Comparison of ENCODE assay signal across 8 cellular contexts in genomic region chr1:149395802-149396201, GRCh38.
DNase-seq lines count a peak whose midpoint lies in the region; FAIRE-seq and TF ChIP-seq lines count a peak whose summit lies in the region.
"Not testable (repeated sequence)": the region's sequence is repeated elsewhere in the genome, so short reads cannot be mapped to it uniquely, and the experiment has no call there.

No MANE protein-coding gene starts in this region.

- DNase-seq in SK-MEL-5 (ENCODE audit: low read depth, low spot score) (peak; percentile 0), bronchial epithelial cell (ENCODE audit: low read depth) (peak; percentile 28)
- peak; percentile 11 for DNase-seq in activated CD4-positive, alpha-beta T cell treated with anti-CD3 and anti-CD28 coated beads, Interleukin-2, amount 50 U/mL, for 1 hour
- peak; percentile 55 for DNase-seq in activated CD8-positive, alpha-beta memory T cell treated with anti-CD3 and anti-CD28 coated beads, Interleukin-2, amount 50 U/mL, for 4 hours
- DNase-seq in activated effector memory CD4-positive, alpha-beta T cell treated with anti-CD3 and anti-CD28 coated beads, Interleukin-2, amount 50 U/mL, for 16 hours, result peak; percentile 74
- DNase-seq in stimulated activated CD4-positive, alpha-beta T cell treated with anti-CD3 and anti-CD28 coated beads, Interleukin-1b, Interleukin-23, amount 100 ng/mL, for 4 hours (ENCODE audit: low read depth in 2 of 2), result peak; percentile 2 to 10
- peak; percentile 9 to 26 for DNase-seq in stimulated activated CD4-positive, alpha-beta T cell treated with anti-CD3 and anti-CD28 coated beads, Interleukin-4, amount 100 ng/mL, for 48 hours (ENCODE audit: low read depth in 2 of 2)
- peak; percentile 26 to 48 for DNase-seq in stimulated activated CD8-positive, alpha-beta memory T cell treated with anti-CD3 and anti-CD28 coated beads, Interleukin-7, amount 100 ng/mL, for 4 hours (ENCODE audit: low read depth in 2 of 2)

- not testable (repeated sequence) for FAIRE-seq in bronchial epithelial cell (lab: Jason Lieb, UNC)

- not testable (repeated sequence) for H3K4me3 ChIP-seq in bronchial epithelial cell (ENCODE audit: low read depth, low read length)

- H3K27me3 ChIP-seq in bronchial epithelial cell (ENCODE audit: control insufficient read depth, insufficient read depth, low read length), result not testable (repeated sequence)

- not testable (repeated sequence) for H3K36me3 ChIP-seq in bronchial epithelial cell (ENCODE audit: control insufficient read depth, insufficient read depth, low read length)

- in situ Hi-C loops in SK-MEL-5 (cut with HindIII; ENCODE audit: low pct_unique_long_range_greater_than_20kb, low sequenced_read_pairs), result not testable (repeated sequence)

- TF ChIP-seq CTCF in bronchial epithelial cell (IDR thresholded peaks at IDR 0.05; ENCODE audit: insufficient read depth, low read length, severe bottlenecking), result not testable (repeated sequence)

Comparison
In these comparisons a context has a peak if more than half of its experiments do, and no peak if none do; other contexts are left out.
1. DNase-seq: peak in every context shown above with its lines; median percentile 74 in activated effector memory CD4-positive, alpha-beta T cell treated with anti-CD3 and anti-CD28 coated beads, Interleukin-2, amount 50 U/mL, for 16 hours; 55 in activated CD8-positive, alpha-beta memory T cell treated with anti-CD3 and anti-CD28 coated beads, Interleukin-2, amount 50 U/mL, for 4 hours; 37 in stimulated activated CD8-positive, alpha-beta memory T cell treated with anti-CD3 and anti-CD28 coated beads, Interleukin-7, amount 100 ng/mL, for 4 hours; 28 in bronchial epithelial cell; 18 in stimulated activated CD4-positive, alpha-beta T cell treated with anti-CD3 and anti-CD28 coated beads, Interleukin-4, amount 100 ng/mL, for 48 hours; 11 in activated CD4-positive, alpha-beta T cell treated with anti-CD3 and anti-CD28 coated beads, Interleukin-2, amount 50 U/mL, for 1 hour; 6 in stimulated activated CD4-positive, alpha-beta T cell treated with anti-CD3 and anti-CD28 coated beads, Interleukin-1b, Interleukin-23, amount 100 ng/mL, for 4 hours; 0 in SK-MEL-5.